Comparison of ENCODE assay signal across 21 cellular contexts in the genomic region with DNA sequence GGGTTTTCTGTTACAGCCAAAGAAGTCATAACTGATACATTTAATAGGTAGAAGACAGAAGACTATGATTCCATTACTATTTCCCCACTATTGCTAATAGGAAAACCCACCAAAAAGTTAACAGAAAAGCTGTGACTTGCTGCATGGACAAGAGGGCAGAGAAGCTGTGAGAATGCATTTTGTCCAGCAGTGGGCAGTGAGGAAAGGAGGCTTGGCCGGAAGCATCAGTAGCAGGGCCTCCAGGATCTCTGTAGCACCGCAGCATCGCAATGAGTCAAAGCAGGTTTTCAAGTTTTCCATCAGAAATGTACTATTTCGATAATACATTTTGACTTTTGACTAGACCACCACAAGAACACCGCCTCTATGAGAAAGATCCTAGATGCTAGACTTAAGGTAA. TPM values are rescaled to one million over a fixed set of nuclear protein-coding genes. Genes with fewer than 3 reads are reported as not detected.
"Had no signal": no experiment of that assay in that cellular context is flagged by ENCODE, and none has a peak within 500 bp of the region (broad histone marks: within the 10 kb centered on the region; RNA-seq: fewer than 3 reads in every experiment).

No MANE protein-coding gene starts in this region.

- H3K9me3 Mint-ChIP-seq: activated naive CD8-positive, alpha-beta T cell treated with anti-CD3 and anti-CD28 coated beads, Interleukin-2, amount 10 ng/mL, durations not matched to agents 7 days and 5 days had no signal

- H3K27ac Mint-ChIP-seq: activated CD8-positive, alpha-beta T cell treated with anti-CD3 and anti-CD28 coated beads, Interleukin-2, amount 10 ng/mL, durations not matched to agents 7 days and 5 days; activated naive CD8-positive, alpha-beta T cell treated with anti-CD3 and anti-CD28 coated beads, Interleukin-2, amount 10 ng/mL, durations not matched to agents 7 days and 5 days had no signal

- H3K4me3 Mint-ChIP-seq: activated CD8-positive, alpha-beta T cell treated with anti-CD3 and anti-CD28 coated beads, Interleukin-2, amount 10 ng/mL, durations not matched to agents 7 days and 5 days; activated naive CD8-positive, alpha-beta T cell treated with anti-CD3 and anti-CD28 coated beads, Interleukin-2, amount 10 ng/mL, durations not matched to agents 7 days and 5 days had no signal

- H3K9me3 ChIP-seq: adrenal gland, breast epithelium had no signal

- H3K4me1 ChIP-seq: adrenal gland, breast epithelium had no signal

- H3K36me3 Mint-ChIP-seq: activated naive CD8-positive, alpha-beta T cell treated with anti-CD3 and anti-CD28 coated beads, Interleukin-2, amount 10 ng/mL, durations not matched to agents 7 days and 5 days had no signal

- H3K36me3 ChIP-seq: adrenal gland, breast epithelium had no signal

- H3K27ac ChIP-seq: adrenal gland, breast epithelium had no signal

- ATAC-seq: activated CD4-positive, CD25-positive, alpha-beta regulatory T cell treated with anti-CD3 and anti-CD28 coated beads, Interleukin-2, amount 50 U/mL, for 24 hours; activated CD8-positive, alpha-beta T cell treated with anti-CD3 and anti-CD28 coated beads, Interleukin-2, amount 10 ng/mL, durations not matched to agents 7 days and 5 days; PC-3 had no signal

- DNase-seq: activated CD4-positive, alpha-beta T cell treated with anti-CD3 and anti-CD28 coated beads for 4 hours; activated CD8-positive, alpha-beta memory T cell treated with anti-CD3 and anti-CD28 coated beads, Interleukin-2, amount 50 U/mL, for 48 hours; activated CD8-positive, alpha-beta T cell treated with anti-CD3 and anti-CD28 coated beads, Interleukin-2, amount 10 ng/mL, durations not matched to agents 7 days and 5 days; activated naive CD4-positive, alpha-beta T cell treated with anti-CD3 and anti-CD28 coated beads, Interleukin-2, amount 50 U/mL, for 16 hours; activated naive CD8-positive, alpha-beta T cell treated with anti-CD3 and anti-CD28 coated beads, Interleukin-2, amount 10 ng/mL, durations not matched to agents 7 days and 5 days; activated T-cell treated with anti-CD3 and anti-CD28 coated beads, Interleukin-2, amount 50 U/mL, for 1 hour; adrenal gland; anterior cingulate cortex; caudate nucleus; Karpas-422; MM.1S; NCI-H1105; NCI-H1436 treated with DMSO at 0.1 percent for 48 hours; NCI-H187; NCI-H2081; NCI-H510A treated with DMSO at 0.1 percent for 48 hours; PC-3; SHP77 treated with DMSO at 0.1 percent for 48 hours; T-helper 1 cell had no signal

- H3K27me3 ChIP-seq: adrenal gland, breast epithelium had no signal

- H3K4me1 Mint-ChIP-seq: activated naive CD8-positive, alpha-beta T cell treated with anti-CD3 and anti-CD28 coated beads, Interleukin-2, amount 10 ng/mL, durations not matched to agents 7 days and 5 days had no signal

- H3K4me3 ChIP-seq: adrenal gland, breast epithelium had no signal

RNA-seq across cellular contexts. Expression of gene MYO5B, which starts 24.9 kb away (rescaled TPM):
- total RNA-seq: activated CD8-positive, alpha-beta T cell treated with anti-CD3 and anti-CD28 coated beads, Interleukin-2, amount 10 ng/mL, durations not matched to agents 7 days and 5 days; activated naive CD8-positive, alpha-beta T cell treated with anti-CD3 and anti-CD28 coated beads, Interleukin-2, amount 10 ng/mL, durations not matched to agents 7 days and 5 days had no signal
